19 cellular contexts compared by ENCODE assay signal in the genomic region with DNA sequence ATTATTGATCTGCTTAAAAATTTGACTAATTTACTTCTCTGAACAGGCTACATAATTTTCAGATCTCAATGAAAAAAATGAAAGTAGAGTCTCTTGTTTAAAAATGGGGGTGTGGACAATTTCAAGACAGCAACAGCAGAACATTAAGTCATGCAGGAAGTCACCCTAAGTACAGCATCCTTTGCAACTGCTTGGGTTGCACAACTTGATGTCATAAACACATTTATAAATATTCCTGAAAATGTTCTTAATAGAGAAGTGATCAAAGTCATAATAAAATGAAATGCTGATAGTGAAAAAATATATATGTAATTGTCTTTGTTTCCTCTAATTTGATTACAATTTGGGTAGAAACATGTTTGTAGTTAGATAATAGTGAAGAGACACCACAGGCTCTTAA.
A peak's percentile ranks its signal among the peaks of the same experiment; 100 is the strongest.
DNase-seq lines count a peak whose midpoint lies in the region; ATAC-seq and TF ChIP-seq lines count a peak whose summit lies in the region.
"Had no signal": no experiment of that assay in that cellular context is flagged by ENCODE, and none has a peak within 500 bp of the region (broad histone marks: within the 10 kb centered on the region; RNA-seq: fewer than 3 reads in every experiment).

No MANE protein-coding gene starts in this region.

- H3K27me3 Mint-ChIP-seq in WTC11 (ENCODE audit: low read depth), result no peaks in the 10 kb centered on the region
- no peaks in the 10 kb centered on the region for H3K27me3 Mint-ChIP-seq in activated naive CD4-positive, alpha-beta T cell treated with anti-CD3 and anti-CD28 coated beads, Interleukin-2, amount 10 ng/mL, durations not matched to agents 7 days and 5 days
- H3K27me3 Mint-ChIP-seq: CD4-positive, alpha-beta T cell had no signal

- no peak overlapping the region for H2AFZ ChIP-seq in HCT116 (ENCODE audit: low read depth, low read length, poor library complexity, severe bottlenecking)

- TF ChIP-seq CTCF in HCT116 (IDR thresholded peaks at IDR 0.05 in 2 of 3, conservative IDR thresholded peaks at IDR 0.05 in 1 of 3; ENCODE audit: borderline replicate concordance in 1 of 3, insufficient read depth in 1 of 3, low read depth in 2 of 3, low read length in 2 of 3) (no peak), WTC11 (IDR thresholded peaks at IDR 0.05) (no peak), brain microvascular endothelial cell (IDR thresholded peaks at IDR 0.05; ENCODE audit: low read depth, low read length, missing control alignments) (no peak)

- no peaks in the 10 kb centered on the region for H3K9me3 ChIP-seq in HCT116 (ENCODE audit: control insufficient read depth in 1 of 2, insufficient read depth in 1 of 2, low read depth in 1 of 2, low read length in 2 of 2)
- H3K9me3 ChIP-seq: BE2C; BLaER1 treated with 17β-estradiol and CSF1 and Interleukin-3, amounts not matched to agents 10 nM and 100 nM had no signal

- H3K9me3 Mint-ChIP-seq in WTC11, result peaks cover 4% of the 10 kb centered on the region
- no peaks in the 10 kb centered on the region for H3K9me3 Mint-ChIP-seq in activated naive CD4-positive, alpha-beta T cell treated with anti-CD3 and anti-CD28 coated beads, Interleukin-2, amount 10 ng/mL, durations not matched to agents 7 days and 5 days
- H3K9me3 Mint-ChIP-seq: CD4-positive, alpha-beta T cell had no signal

- peak; percentile 42 for TF ChIP-seq POLR2A in HCT116 (IDR thresholded peaks at IDR 0.05; ENCODE audit: borderline replicate concordance, extremely low read depth, insufficient read depth, insufficient read length)

- CTCF ChIA-PET in HCT116 (lab: Charles Lee) (no interaction called here), WTC11 (lab: Charles Lee) (no interaction called here)
- CTCF ChIA-PET in activated naive CD4-positive, alpha-beta T cell treated with anti-CD3 and anti-CD28 coated beads, Interleukin-2, amount 10 ng/mL, durations not matched to agents 7 days and 5 days (lab: Charles Lee), result no interaction called here

- H3K4me2 ChIP-seq in HCT116 (ENCODE audit: low read length), result no peak overlapping the region
- H3K4me2 ChIP-seq: BLaER1 treated with 17β-estradiol and CSF1 and Interleukin-3, amounts not matched to agents 10 nM and 100 nM had no signal

- H3K4me3 ChIP-seq in HCT116 (replicated peaks in 1 of 2; ENCODE audit: low read depth in 1 of 2, low read length in 2 of 2), result no peak overlapping the region
- H3K4me3 ChIP-seq in brain microvascular endothelial cell (ENCODE audit: low read depth, low read length), result no peak overlapping the region
- H3K4me3 ChIP-seq: BLaER1 treated with 17β-estradiol and CSF1 and Interleukin-3, amounts not matched to agents 10 nM and 100 nM; GM12878 had no signal

- POLR2A ChIA-PET in HCT116 (lab: Charles Lee) (no interaction called here), WTC11 (lab: Charles Lee) (no interaction called here)

- H3K27ac ChIP-seq in HCT116 (ENCODE audit: low read depth, low read length) (no peak overlapping the region), brain microvascular endothelial cell (no peak overlapping the region)
- H3K27ac ChIP-seq: 22Rv1 had no signal

- intact Hi-C loops in HCT116 (cut with micrococcal nuclease), result no loop called here

- no peaks in the 10 kb centered on the region for H4K20me1 ChIP-seq in HCT116 (ENCODE audit: insufficient read depth)
- H4K20me1 ChIP-seq: BLaER1 treated with 17β-estradiol and CSF1 and Interleukin-3, amounts not matched to agents 10 nM and 100 nM had no signal

- no peaks in the 10 kb centered on the region for H3K36me3 Mint-ChIP-seq in WTC11
- no peaks in the 10 kb centered on the region for H3K36me3 Mint-ChIP-seq in activated naive CD4-positive, alpha-beta T cell treated with anti-CD3 and anti-CD28 coated beads, Interleukin-2, amount 10 ng/mL, durations not matched to agents 7 days and 5 days
- H3K36me3 Mint-ChIP-seq: CD14-positive monocyte; CD8-positive, alpha-beta memory T cell had no signal

- TF ChIP-seq RAD21 in HCT116 (IDR thresholded peaks at IDR 0.05; ENCODE audit: low read depth), result no peak

- H3K4me3 Mint-ChIP-seq in WTC11, result no peak overlapping the region
- no peak overlapping the region for H3K4me3 Mint-ChIP-seq in activated naive CD4-positive, alpha-beta T cell treated with anti-CD3 and anti-CD28 coated beads, Interleukin-2, amount 10 ng/mL, durations not matched to agents 7 days and 5 days
- H3K4me3 Mint-ChIP-seq: CD14-positive monocyte; CD4-positive, alpha-beta T cell; CD8-positive, alpha-beta memory T cell had no signal

- H3K36me3 ChIP-seq in HCT116 (ENCODE audit: control insufficient read depth in 1 of 2, insufficient read depth in 2 of 2, low read length in 2 of 2), result no peaks in the 10 kb centered on the region
- H3K36me3 ChIP-seq in brain microvascular endothelial cell (replicated peaks), result no peaks in the 10 kb centered on the region
- H3K36me3 ChIP-seq: BE2C; BLaER1 treated with 17β-estradiol and CSF1 and Interleukin-3, amounts not matched to agents 10 nM and 100 nM had no signal

- no peak overlapping the region for H3K27ac Mint-ChIP-seq in WTC11
- H3K27ac Mint-ChIP-seq in activated naive CD4-positive, alpha-beta T cell treated with anti-CD3 and anti-CD28 coated beads, Interleukin-2, amount 10 ng/mL, durations not matched to agents 7 days and 5 days, result no peak overlapping the region
- H3K27ac Mint-ChIP-seq: CD14-positive monocyte; CD4-positive, alpha-beta T cell; CD8-positive, alpha-beta memory T cell had no signal

- no peaks in the 10 kb centered on the region for H3K79me2 ChIP-seq in HCT116 (ENCODE audit: insufficient read depth, low read length)

- peak; percentile 1 to 23 for DNase-seq in AML-193 (lab: John Stamatoyannopoulos, UW)
- no peak for DNase-seq in HCT116 (ENCODE audit: low read depth, low spot score)
- DNase-seq in WTC11 (ENCODE audit: low spot score), result no peak
- DNase-seq in amygdala (lab: John Stamatoyannopoulos, UW), result no peak
- no peak for DNase-seq in activated naive CD4-positive, alpha-beta T cell treated with anti-CD3 and anti-CD28 coated beads, Interleukin-2, amount 10 ng/mL, durations not matched to agents 7 days and 5 days
- DNase-seq in brain microvascular endothelial cell, result no peak
- DNase-seq: BE2C; CD4-positive, alpha-beta T cell; CD8-positive, alpha-beta memory T cell; DMS 273 treated with DMSO at 0.1 percent for 48 hours; DMS79; EL; GDM1; GOT3; H7 had no signal

- RAD21 ChIA-PET in HCT116 (lab: Charles Lee; ENCODE audit: low non-redundant PET in 1 of 2, low total read pairs in 2 of 2, uncharacterized antibody in 2 of 2, unreplicated experiment in 2 of 2), result no interaction called here

- H3K9ac ChIP-seq in HCT116 (ENCODE audit: low read length), result no peak overlapping the region
- H3K9ac ChIP-seq: BLaER1 treated with 17β-estradiol and CSF1 and Interleukin-3, amounts not matched to agents 10 nM and 100 nM had no signal

- H3K27me3 ChIP-seq in HCT116 (ENCODE audit: insufficient read depth, low read length) (peaks cover 18% of the 10 kb centered on the region; the same call in 1 of the 2 replicates), brain microvascular endothelial cell (replicated peaks) (no peaks in the 10 kb centered on the region)
- H3K27me3 ChIP-seq: BE2C; BLaER1 treated with 17β-estradiol and CSF1 and Interleukin-3, amounts not matched to agents 10 nM and 100 nM had no signal

- no peak for ATAC-seq in HCT116
- ATAC-seq in WTC11, result no peak
- ATAC-seq: GM12878 had no signal

- H3K4me1 ChIP-seq in HCT116 (ENCODE audit: control insufficient read depth in 1 of 2, insufficient read depth in 2 of 2, low read length in 2 of 2), result no peaks in the 10 kb centered on the region
- H3K4me1 ChIP-seq: BE2C had no signal

- peaks cover 12% of the 10 kb centered on the region for H3K4me1 Mint-ChIP-seq in WTC11
- no peaks in the 10 kb centered on the region for H3K4me1 Mint-ChIP-seq in activated naive CD4-positive, alpha-beta T cell treated with anti-CD3 and anti-CD28 coated beads, Interleukin-2, amount 10 ng/mL, durations not matched to agents 7 days and 5 days
- H3K4me1 Mint-ChIP-seq: CD14-positive monocyte; CD8-positive, alpha-beta memory T cell had no signal

- in situ Hi-C loops in brain microvascular endothelial cell (cut with HindIII; ENCODE audit: low pct_ligation_motif_present, low sequenced_read_pairs), result no loop called here

- no peaks in the 10 kb centered on the region for H3K9me2 ChIP-seq in HCT116 (ENCODE audit: insufficient read depth)

- no TSS peak for BruUV-seq in HCT116 (replicated peaks; lab: Mats Ljungman, UMichigan)

TF ChIP-seq in HCT116, 20 proteins besides CTCF, POLR2A, EP300 and RAD21 (continues in another document):
- no peak for TF ChIP-seq TCF7L2 (IDR thresholded peaks at IDR 0.05; ENCODE audit: borderline replicate concordance, extremely low read depth, insufficient read depth, insufficient read length)
- no peak for TF ChIP-seq EZH2phosphoT487 (IDR thresholded peaks at IDR 0.05; ENCODE audit: borderline replicate concordance)
- no peak for TF ChIP-seq JUND (IDR thresholded peaks at IDR 0.05)
- TF ChIP-seq ZFX (IDR thresholded peaks at IDR 0.05), result no peak
- TF ChIP-seq, protein P1, sequence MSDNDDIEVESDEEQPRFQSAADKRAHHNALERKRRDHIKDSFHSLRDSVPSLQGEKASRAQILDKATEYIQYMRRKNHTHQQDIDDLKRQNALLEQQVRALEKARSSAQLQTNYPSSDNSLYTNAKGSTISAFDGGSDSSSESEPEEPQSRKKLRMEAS (IDR thresholded peaks at IDR 0.05), result no peak
- TF ChIP-seq SRF (IDR thresholded peaks at IDR 0.05; ENCODE audit: low read depth), result no peak
- no peak for TF ChIP-seq SIN3A (IDR thresholded peaks at IDR 0.05; ENCODE audit: low read depth)
- TF ChIP-seq EZH2 (IDR thresholded peaks at IDR 0.05), result no peak
- no peak for TF ChIP-seq FOSL1 (IDR thresholded peaks at IDR 0.05; ENCODE audit: low read depth)
- no peak for TF ChIP-seq CEBPB (IDR thresholded peaks at IDR 0.05; ENCODE audit: low read depth)
- no peak for TF ChIP-seq ELF1 (IDR thresholded peaks at IDR 0.05; ENCODE audit: borderline replicate concordance, low read depth)

TF ChIP-seq in WTC11, 78 proteins besides CTCF, POLR2A, EP300 and RAD21:
- TF ChIP-seq JAZF1 (CRISPR knock-in tag; IDR thresholded peaks at IDR 0.05), result no peak
- TF ChIP-seq EMX1 (CRISPR knock-in tag; IDR thresholded peaks at IDR 0.05), result peak; percentile 78; the same call in 1 of the 2 replicates

Comparison
In these comparisons a context has a peak if more than half of its experiments do, and no peak if none do; other contexts are left out.
1. DNase-seq: peak in AML-193 (2 of 2); none in HCT116 (single experiment), WTC11 (single experiment), amygdala (0 of 56), activated naive CD4-positive, alpha-beta T cell treated with anti-CD3 and anti-CD28 coated beads, Interleukin-2, amount 10 ng/mL, durations not matched to agents 7 days and 5 days (single experiment) and brain microvascular endothelial cell (single experiment).